ENCODE assay signal across 12 cellular contexts in genomic region chr9:127102788-127103187, GRCh38. TPM values are rescaled to one million over a fixed set of nuclear protein-coding genes. Genes with fewer than 3 reads are reported as not detected.
DNase-seq lines count a peak whose midpoint lies in the region; ATAC-seq and TF ChIP-seq lines count a peak whose summit lies in the region.
"Had no signal": no experiment of that assay in that cellular context is flagged by ENCODE, and none has a peak within 500 bp of the region (broad histone marks: within the 10 kb centered on the region; RNA-seq: fewer than 3 reads in every experiment).

No MANE protein-coding gene starts in this region.

- DNase-seq in breast epithelium (ENCODE audit: low spot score in 2 of 2) (no peak), mammary epithelial cell (no peak), IMR-90 (no peak), vagina (ENCODE audit: extremely low spot score in 2 of 2) (no peak), brain microvascular endothelial cell (no peak)
- DNase-seq in stimulated activated effector memory CD8-positive, alpha-beta T cell treated with anti-CD3 and anti-CD28 coated beads, Interleukin-12 subunit alpha, Interleukin-12 subunit beta, amount 100 ng/mL, for 72 hours (ENCODE audit: low spot score in 2 of 2): no peak
- DNase-seq in CD4-positive, alpha-beta memory T cell: no peak
- DNase-seq: 8988T; CD8-positive, alpha-beta memory T cell; COR-L47; H9 had no signal

- dilution Hi-C loops in mammary epithelial cell (cut with HindIII; ENCODE audit: low sequenced_read_pairs) (loop anchor here (5.0 kb wide), 1 partner anchor 70 kb away; no protein-coding TSS in a partner anchor), IMR-90 (cut with HindIII; ENCODE audit: low sequenced_read_pairs, unreplicated experiment) (no loop called here)

- H3K4me1 Mint-ChIP-seq in stimulated activated effector memory CD8-positive, alpha-beta T cell treated with anti-CD3 and anti-CD28 coated beads, Interleukin-12 subunit alpha, Interleukin-12 subunit beta, amount 100 ng/mL, for 72 hours: no peaks in the 10 kb centered on the region
- no peaks in the 10 kb centered on the region for H3K4me1 Mint-ChIP-seq in CD4-positive, alpha-beta memory T cell
- H3K4me1 Mint-ChIP-seq: CD8-positive, alpha-beta memory T cell had no signal

- H2BK5ac ChIP-seq in IMR-90 (ENCODE audit: low read depth, low read length, poor library complexity, severe bottlenecking): no peak overlapping the region

- no peak overlapping the region for H3K27ac Mint-ChIP-seq in stimulated activated effector memory CD8-positive, alpha-beta T cell treated with anti-CD3 and anti-CD28 coated beads, Interleukin-12 subunit alpha, Interleukin-12 subunit beta, amount 100 ng/mL, for 72 hours
- H3K27ac Mint-ChIP-seq in CD4-positive, alpha-beta memory T cell: no peak overlapping the region
- H3K27ac Mint-ChIP-seq: H9 had no signal

- 0 out of 2 replicates have a peak overlapping the region, but pooled peaks have one; percentile 60 for H3K18ac ChIP-seq in IMR-90 (ENCODE audit: low read depth, low read length)

- no peak for TF ChIP-seq RAD21 in IMR-90 (IDR thresholded peaks at IDR 0.05; ENCODE audit: low read length)

- TF ChIP-seq POLR2A in breast epithelium (IDR thresholded peaks at IDR 0.05) (no peak), IMR-90 (IDR thresholded peaks at IDR 0.05; ENCODE audit: low read depth, low read length) (no peak), vagina (IDR thresholded peaks at IDR 0.05) (no peak)

- no peak for ATAC-seq in IMR-90 (ENCODE audit: low read depth)
- ATAC-seq in stimulated activated effector memory CD8-positive, alpha-beta T cell treated with anti-CD3 and anti-CD28 coated beads, Interleukin-12 subunit alpha, Interleukin-12 subunit beta, amount 100 ng/mL, for 72 hours: peak; percentile 75

- peak overlapping the region; percentile 19 for H2AK9ac ChIP-seq in IMR-90 (replicated peaks; ENCODE audit: low read depth, low read length, poor library complexity)

- no peaks in the 10 kb centered on the region for H3K9me3 Mint-ChIP-seq in stimulated activated effector memory CD8-positive, alpha-beta T cell treated with anti-CD3 and anti-CD28 coated beads, Interleukin-12 subunit alpha, Interleukin-12 subunit beta, amount 100 ng/mL, for 72 hours
- H3K9me3 Mint-ChIP-seq in CD4-positive, alpha-beta memory T cell: no peaks in the 10 kb centered on the region
- H3K9me3 Mint-ChIP-seq: CD8-positive, alpha-beta memory T cell; H9 had no signal

- no peak overlapping the region for H3K4me3 Mint-ChIP-seq in stimulated activated effector memory CD8-positive, alpha-beta T cell treated with anti-CD3 and anti-CD28 coated beads, Interleukin-12 subunit alpha, Interleukin-12 subunit beta, amount 100 ng/mL, for 72 hours
- no peak overlapping the region for H3K4me3 Mint-ChIP-seq in CD4-positive, alpha-beta memory T cell
- H3K4me3 Mint-ChIP-seq: CD8-positive, alpha-beta memory T cell; H9 had no signal

- H3K9ac ChIP-seq in mammary epithelial cell (ENCODE audit: insufficient read depth, low read length) (no peak overlapping the region), IMR-90 (ENCODE audit: low read depth, low read length) (no peak overlapping the region)
- H3K9ac ChIP-seq: BLaER1 treated with 17β-estradiol and CSF1 and Interleukin-3, amounts not matched to agents 10 nM and 100 nM had no signal

- no peak overlapping the region for H4K91ac ChIP-seq in IMR-90 (ENCODE audit: insufficient read depth, low read depth, low read length)

- in situ Hi-C loops in mammary epithelial cell (cut with MboI; ENCODE audit: low sequenced_read_pairs in 2 of 2) (no loop called here), IMR-90 (cut with MboI; ENCODE audit: low sequenced_read_pairs) (no loop called here), brain microvascular endothelial cell (cut with HindIII; ENCODE audit: low pct_ligation_motif_present, low sequenced_read_pairs) (no loop called here)

- TF ChIP-seq CTCF in breast epithelium (IDR thresholded peaks at IDR 0.05): no peak
- no peak for TF ChIP-seq CTCF in mammary epithelial cell (conservative IDR thresholded peaks at IDR 0.05 in 1 of 2, IDR thresholded peaks at IDR 0.05 in 1 of 2; ENCODE audit: extremely low read depth in 1 of 2, insufficient read depth in 1 of 2, low read depth in 1 of 2, low read length in 2 of 2)
- no peak for TF ChIP-seq CTCF in IMR-90 (conservative IDR thresholded peaks at IDR 0.05; ENCODE audit: low read depth, low read length)
- TF ChIP-seq CTCF in vagina (IDR thresholded peaks at IDR 0.05): no peak
- TF ChIP-seq CTCF in brain microvascular endothelial cell (IDR thresholded peaks at IDR 0.05; ENCODE audit: low read depth, low read length, missing control alignments): no peak

- H2BK120ac ChIP-seq in IMR-90 (ENCODE audit: low read depth, low read length): no peak overlapping the region

- no peaks in the 10 kb centered on the region for H4K20me1 ChIP-seq in mammary epithelial cell (ENCODE audit: insufficient read depth, low read length)
- H4K20me1 ChIP-seq in IMR-90 (ENCODE audit: insufficient read depth, low read length): peaks cover 21% of the 10 kb centered on the region; the same call in 1 of the 2 replicates

- H3K36me3 ChIP-seq in breast epithelium: no peaks in the 10 kb centered on the region
- H3K36me3 ChIP-seq in mammary epithelial cell (ENCODE audit: insufficient read depth, low read length): no peaks in the 10 kb centered on the region
- H3K36me3 ChIP-seq in IMR-90 (ENCODE audit: control insufficient read depth, insufficient read depth, low read length): peaks cover 75% of the 10 kb centered on the region
- peaks cover 0 to 3% of the 10 kb centered on the region in 2 donors for H3K36me3 ChIP-seq in vagina
- no peaks in the 10 kb centered on the region for H3K36me3 ChIP-seq in CD4-positive, alpha-beta memory T cell (ENCODE audit: insufficient read depth, low read length)
- no peaks in the 10 kb centered on the region for H3K36me3 ChIP-seq in brain microvascular endothelial cell (replicated peaks)

- H3K36me3 Mint-ChIP-seq in stimulated activated effector memory CD8-positive, alpha-beta T cell treated with anti-CD3 and anti-CD28 coated beads, Interleukin-12 subunit alpha, Interleukin-12 subunit beta, amount 100 ng/mL, for 72 hours: no peaks in the 10 kb centered on the region
- H3K36me3 Mint-ChIP-seq in CD4-positive, alpha-beta memory T cell: no peaks in the 10 kb centered on the region

- H2AK5ac ChIP-seq in IMR-90 (ENCODE audit: low read depth, low read length): peak overlapping the region; percentile 87; the same call in 1 of the 2 replicates

- peaks cover 6 to 18% of the 10 kb centered on the region in 2 experiments; a peak in 2 of 4 replicates for H3K79me1 ChIP-seq in IMR-90 (ENCODE audit: low read depth in 1 of 2, low read length in 2 of 2)

- POLR2A ChIA-PET in IMR-90 (lab: Charles Lee; ENCODE audit: unreplicated experiment): no interaction called here
- POLR2A ChIA-PET in CD4-positive, alpha-beta memory T cell (lab: Charles Lee; ENCODE audit: partially characterized antibody): no interaction called here

- H3K27me3 Mint-ChIP-seq in CD4-positive, alpha-beta memory T cell: no peaks in the 10 kb centered on the region
- H3K27me3 Mint-ChIP-seq: CD8-positive, alpha-beta memory T cell had no signal

- H3K9me3 ChIP-seq in breast epithelium (no peaks in the 10 kb centered on the region), mammary epithelial cell (replicated peaks; ENCODE audit: insufficient read depth, low read length) (no peaks in the 10 kb centered on the region), IMR-90 (ENCODE audit: control insufficient read depth, insufficient read depth, low read length) (no peaks in the 10 kb centered on the region), vagina (no peaks in the 10 kb centered on the region)
- no peaks in the 10 kb centered on the region for H3K9me3 ChIP-seq in CD4-positive, alpha-beta memory T cell (ENCODE audit: control insufficient read depth in 1 of 2, low read length in 2 of 2)
- H3K9me3 ChIP-seq: BLaER1 treated with 17β-estradiol and CSF1 and Interleukin-3, amounts not matched to agents 10 nM and 100 nM had no signal

- peak overlapping the region; percentile 38; the same call in 1 of the 2 replicates for H3K4ac ChIP-seq in IMR-90 (ENCODE audit: low read depth, low read length)

- CTCF ChIA-PET in mammary epithelial cell (lab: Charles Lee; ENCODE audit: low non-redundant PET): no interaction called here
- CTCF ChIA-PET in IMR-90 (lab: Yijun Ruan, JAX): interaction anchor here (1.0 kb wide), 1 partner anchor 15 kb away, joined by 3 read pairs; no protein-coding TSS in a partner anchor
- CTCF ChIA-PET in CD4-positive, alpha-beta memory T cell (lab: Charles Lee; ENCODE audit: partially characterized antibody): no interaction called here

- no peak overlapping the region; the same call in 2 of the 3 replicates for H2BK15ac ChIP-seq in IMR-90 (ENCODE audit: low read depth, low read length)

- 82% methylated on average over 2 of the region's 2 CpGs for WGBS in mammary epithelial cell (ENCODE audit: low coverage, missing lambda C conversion rate)
- WGBS in IMR-90 (ENCODE audit: extremely low coverage in 2 of 2, insufficient read length in 1 of 2), 2 experiments: no CpG with 5 or more reads among the region's 2 CpGs

- no TSS peak for BruUV-seq in mammary epithelial cell (replicated peaks; lab: Mats Ljungman, UMichigan)
- BruUV-seq in IMR-90 (replicated peaks; lab: Mats Ljungman, UMichigan): no TSS peak

- peaks cover 13% of the 10 kb centered on the region for H3K9me1 ChIP-seq in IMR-90 (ENCODE audit: insufficient read depth, low read length)

- peak overlapping the region; percentile 18; the same call in 1 of the 2 replicates for H2BK20ac ChIP-seq in IMR-90 (ENCODE audit: low read depth, low read length)

- no peak overlapping the region; a peak in 1 of 4 replicates for H4K8ac ChIP-seq in IMR-90 (ENCODE audit: low read depth in 2 of 2, low read length in 2 of 2)

- H3K4me1 ChIP-seq in breast epithelium (peaks cover 14 to 15% of the 10 kb centered on the region in 2 donors), mammary epithelial cell (ENCODE audit: insufficient read depth, low read length) (peaks cover 7% of the 10 kb centered on the region), IMR-90 (ENCODE audit: control insufficient read depth, insufficient read depth, low read length) (peaks cover 19% of the 10 kb centered on the region), vagina (peaks cover 58% of the 10 kb centered on the region)
- H3K4me1 ChIP-seq in CD4-positive, alpha-beta memory T cell (ENCODE audit: insufficient read depth, low read length): no peaks in the 10 kb centered on the region

- H3K14ac ChIP-seq in IMR-90 (replicated peaks; ENCODE audit: low read depth, low read length): no peak overlapping the region; the same call in 1 of the 2 replicates

- no peaks in the 10 kb centered on the region for H3K79me2 ChIP-seq in mammary epithelial cell (ENCODE audit: insufficient read depth, low read length)

- H4K5ac ChIP-seq in IMR-90 (ENCODE audit: low read depth, low read length): peak overlapping the region; percentile 51; the same call in 1 of the 2 replicates

- no peak overlapping the region for H3K4me2 ChIP-seq in mammary epithelial cell (ENCODE audit: insufficient read depth, low read depth, low read length)
- H3K4me2 ChIP-seq in IMR-90 (ENCODE audit: low read depth, low read length): no peak overlapping the region; the same call in 1 of the 2 replicates

- H3K4me3 ChIP-seq in breast epithelium (no peak overlapping the region), mammary epithelial cell (replicated peaks in 1 of 3; ENCODE audit: insufficient read depth in 1 of 3, low read depth in 2 of 3, low read length in 3 of 3) (no peak overlapping the region), IMR-90 (ENCODE audit: insufficient read depth, low read depth, low read length) (no peak overlapping the region), vagina (no peak overlapping the region), brain microvascular endothelial cell (ENCODE audit: low read depth, low read length) (no peak overlapping the region)
- no peak overlapping the region for H3K4me3 ChIP-seq in CD4-positive, alpha-beta memory T cell (ENCODE audit: low read length in 2 of 2)
- H3K4me3 ChIP-seq: BLaER1 treated with 17β-estradiol and CSF1 and Interleukin-3, amounts not matched to agents 10 nM and 100 nM had no signal

- H3K27me3 ChIP-seq in breast epithelium (no peaks in the 10 kb centered on the region), mammary epithelial cell (ENCODE audit: insufficient read depth, low read length) (peaks cover 5% of the 10 kb centered on the region), IMR-90 (ENCODE audit: control insufficient read depth, insufficient read depth, low read length) (no peaks in the 10 kb centered on the region), vagina (no peaks in the 10 kb centered on the region), brain microvascular endothelial cell (replicated peaks) (no peaks in the 10 kb centered on the region)
- H3K27me3 ChIP-seq in CD4-positive, alpha-beta memory T cell (ENCODE audit: insufficient read depth, low read length): no peaks in the 10 kb centered on the region
- H3K27me3 ChIP-seq: BLaER1 treated with 17β-estradiol and CSF1 and Interleukin-3, amounts not matched to agents 10 nM and 100 nM had no signal

- H3K56ac ChIP-seq in IMR-90 (ENCODE audit: extremely low read depth, insufficient read depth, low read length): no peak overlapping the region

- H3K27ac ChIP-seq in breast epithelium: peak overlapping the region; percentile 81 to 92
- H3K27ac ChIP-seq in mammary epithelial cell (ENCODE audit: insufficient read depth, low read depth, low read length): no peak overlapping the region
- H3K27ac ChIP-seq in IMR-90 (ENCODE audit: insufficient read depth, low read length): peak overlapping the region; percentile 17; the same call in 1 of the 2 replicates
- H3K27ac ChIP-seq in vagina: peak overlapping the region; percentile 15
- H3K27ac ChIP-seq in CD4-positive, alpha-beta memory T cell (ENCODE audit: low read depth, low read length): no peak overlapping the region
- H3K27ac ChIP-seq in brain microvascular endothelial cell: no peak overlapping the region
- H3K27ac ChIP-seq: BLaER1 treated with 17β-estradiol and CSF1 and Interleukin-3, amounts not matched to agents 10 nM and 100 nM had no signal

- no peak overlapping the region for H3K23ac ChIP-seq in IMR-90 (ENCODE audit: low read depth, low read length)

- H2AFZ ChIP-seq in mammary epithelial cell (ENCODE audit: low read depth, low read length): no peak overlapping the region
- no peak overlapping the region for H2AFZ ChIP-seq in IMR-90 (replicated peaks; ENCODE audit: low read length, poor library complexity)

- intact Hi-C loops in breast epithelium (cut with DNase I; ENCODE audit: low total_unique reads) (no loop called here), mammary epithelial cell (cut with micrococcal nuclease) (no loop called here), IMR-90 (cut with micrococcal nuclease) (loop anchor here (5.0 kb wide), 2 partner anchors 95 to 135 kb away; no protein-coding TSS in a partner anchor), vagina (cut with DNase I) (no loop called here)
- intact Hi-C loops in CD4-positive, alpha-beta memory T cell (cut with micrococcal nuclease): no loop called here

RNA-seq across cellular contexts. Expression of gene ANGPTL2, which starts 19.6 kb away (rescaled TPM):
- total RNA-seq in breast epithelium: 10 to 100 TPM; 30.9 to 61.8 (median 51.8) TPM
- 1 to 10 TPM in 1 of 2 donors, not detected in 1; 1.5 TPM for total RNA-seq in mammary epithelial cell
- polyA plus RNA-seq in mammary epithelial cell: not detected
- polyA minus RNA-seq in mammary epithelial cell: not detected
- 9.5 and 14.7 TPM in 2 replicates for total RNA-seq in IMR-90 (2012; rRNA removed)
- polyA plus RNA-seq in IMR-90 (2012; rRNA removed): 23.5 and 25.1 TPM in 2 replicates
- 17.2 and 30.6 TPM in 2 replicates for polyA plus RNA-seq in IMR-90 (2012; cell fraction: cytosol; rRNA removed)
- polyA plus RNA-seq in IMR-90 (2012; cell fraction: nucleus; rRNA removed; ENCODE audit: low replicate concordance): 24.7 and 29.8 TPM in 2 replicates
- total RNA-seq in vagina: 65.8 TPM
- total RNA-seq in CD4-positive, alpha-beta memory T cell: not detected
- polyA plus RNA-seq in CD4-positive, alpha-beta memory T cell: not detected
- total RNA-seq: CD8-positive, alpha-beta memory T cell had no signal
- polyA plus RNA-seq: CD8-positive, alpha-beta memory T cell had no signal

Comparison
In these comparisons a context has a peak if more than half of its experiments do, and no peak if none do; other contexts are left out.
1. H3K27ac ChIP-seq: peak in breast epithelium (2 of 2), IMR-90 (single experiment) and vagina (single experiment); none in mammary epithelial cell (single experiment), CD4-positive, alpha-beta memory T cell (single experiment) and brain microvascular endothelial cell (single experiment).